ENCODE assay signal across 8 cellular contexts in the genomic region with DNA sequence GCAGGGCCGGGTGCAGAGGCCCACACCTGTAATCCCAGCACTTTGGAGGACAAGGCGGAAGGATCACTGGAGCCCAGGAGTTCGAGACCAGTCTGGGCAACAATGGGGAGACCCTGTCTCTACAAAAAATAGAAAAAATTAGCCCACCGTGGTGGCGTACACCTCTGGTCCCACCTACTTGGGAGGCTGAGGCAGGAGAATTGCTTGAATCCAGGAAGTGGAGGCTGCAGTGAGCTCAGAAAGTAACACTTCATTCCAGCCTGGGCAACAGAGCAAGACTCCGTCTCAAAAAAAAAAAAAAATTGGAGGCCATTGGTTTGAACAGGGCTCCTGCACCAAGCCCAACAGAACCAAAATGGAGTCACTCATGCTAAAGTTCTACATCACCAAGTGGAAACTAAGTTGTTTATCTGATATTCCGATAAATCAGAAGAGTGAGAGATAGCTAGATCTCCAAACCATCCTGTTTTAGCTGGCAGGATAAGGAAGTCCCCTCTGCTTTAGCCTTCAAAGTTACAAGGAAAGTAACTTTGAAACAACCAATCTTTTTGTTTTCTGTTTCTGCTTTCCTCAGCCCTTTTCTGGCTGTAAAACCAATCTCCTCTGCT. TPM values are rescaled to one million over a fixed set of nuclear protein-coding genes. Genes with fewer than 3 reads are reported as not detected.
DNase-seq lines count a peak whose midpoint lies in the region; ATAC-seq and TF ChIP-seq lines count a peak whose summit lies in the region.

No MANE protein-coding gene starts in this region.

- peak overlapping the region; percentile 61; the same call in 1 of the 2 replicates for H2AFZ ChIP-seq in OCI-LY1 (ENCODE audit: low read length)

- H3K9ac ChIP-seq in OCI-LY1 (ENCODE audit: low read length) = peak overlapping the region; percentile 82

- peaks cover 9% of the 10 kb centered on the region for H3K36me3 Mint-ChIP-seq in Caco-2 (ENCODE audit: insufficient read depth, unreplicated experiment)
- peaks cover 27% of the 10 kb centered on the region for H3K36me3 Mint-ChIP-seq in dendritic cell treated with granulocyte-macrophage colony-stimulating factor and Interleukin-4, amounts not matched to agents 40 ng/mL and 50 ng/mL, for 4 days (ENCODE audit: low read depth)

- no peak for DNase-seq in Caco-2
- DNase-seq in iPS-NIHi7 (ENCODE audit: extremely low spot score) = no peak

- POLR2A ChIA-PET in Caco-2 (lab: Charles Lee) = no interaction called here

- H3K27me3 ChIP-seq in Caco-2 (replicated peaks; ENCODE audit: control insufficient read depth, insufficient read depth, low read length) (no peaks in the 10 kb centered on the region), OCI-LY1 (ENCODE audit: insufficient read depth, low read length) (no peaks in the 10 kb centered on the region), neutrophil (no peaks in the 10 kb centered on the region)

- H3K4me1 ChIP-seq in Caco-2 (no peaks in the 10 kb centered on the region), OCI-LY1 (ENCODE audit: insufficient read depth, low read length, severe bottlenecking) (peaks cover 39% of the 10 kb centered on the region), neutrophil (ENCODE audit: control insufficient read depth in 1 of 2, insufficient read depth in 1 of 2, low read depth in 1 of 2, low read length in 1 of 2) (peaks cover 48 to 54% of the 10 kb centered on the region in 2 experiments)

- no peaks in the 10 kb centered on the region for H3K9me2 ChIP-seq in OCI-LY1 (ENCODE audit: low read depth, low read length)

- H4K20me1 ChIP-seq in OCI-LY1 (ENCODE audit: insufficient read depth, low read length) = no peaks in the 10 kb centered on the region

- no peaks in the 10 kb centered on the region for H3K27me3 Mint-ChIP-seq in Caco-2 (ENCODE audit: insufficient read depth, unreplicated experiment)
- H3K27me3 Mint-ChIP-seq in dendritic cell treated with granulocyte-macrophage colony-stimulating factor and Interleukin-4, amounts not matched to agents 40 ng/mL and 50 ng/mL, for 4 days = no peaks in the 10 kb centered on the region

- peak overlapping the region; percentile 95 for H3K27ac Mint-ChIP-seq in Caco-2 (ENCODE audit: unreplicated experiment)
- peak overlapping the region; percentile 95 for H3K27ac Mint-ChIP-seq in dendritic cell treated with granulocyte-macrophage colony-stimulating factor and Interleukin-4, amounts not matched to agents 40 ng/mL and 50 ng/mL, for 4 days

- CTCF ChIA-PET in Caco-2 (lab: Charles Lee) = no interaction called here

- H3K36me3 ChIP-seq in Caco-2 (ENCODE audit: control insufficient read depth, insufficient read depth, low read length) = no peaks in the 10 kb centered on the region
- H3K36me3 ChIP-seq in OCI-LY1 (ENCODE audit: insufficient read depth, low read length) = peaks cover 8% of the 10 kb centered on the region
- peaks cover 7% of the 10 kb centered on the region for H3K36me3 ChIP-seq in neutrophil

- peak overlapping the region; percentile 89 for H3K4me3 Mint-ChIP-seq in Caco-2 (ENCODE audit: unreplicated experiment)
- H3K4me3 Mint-ChIP-seq in dendritic cell treated with granulocyte-macrophage colony-stimulating factor and Interleukin-4, amounts not matched to agents 40 ng/mL and 50 ng/mL, for 4 days = peak overlapping the region; percentile 93

- ATAC-seq in GM21447 (IDR thresholded peaks at IDR 0.05; ENCODE audit: unreplicated experiment) (no peak), HG02588 (IDR thresholded peaks at IDR 0.05; ENCODE audit: unreplicated experiment) (no peak), GM19452 (IDR thresholded peaks at IDR 0.05; ENCODE audit: unreplicated experiment) (no peak)

- no peaks in the 10 kb centered on the region for H3K79me2 ChIP-seq in OCI-LY1 (ENCODE audit: insufficient read depth, low read length)

- no TSS peak for BruUV-seq in Caco-2 (replicated peaks; lab: Mats Ljungman, UMichigan)

- no peak for TF ChIP-seq CTCF in Caco-2 (IDR thresholded peaks at IDR 0.05; ENCODE audit: insufficient read depth in 1 of 2, low read depth in 1 of 2, low read length in 1 of 2, severe bottlenecking in 1 of 2, unreplicated experiment in 1 of 2)
- TF ChIP-seq CTCF in OCI-LY1 (IDR thresholded peaks at IDR 0.05; ENCODE audit: low read length) = no peak
- no peak for TF ChIP-seq CTCF in neutrophil (IDR thresholded peaks at IDR 0.05)

- H3K9me3 ChIP-seq in Caco-2 = no peaks in the 10 kb centered on the region
- peaks cover 10% of the 10 kb centered on the region; the same call in 1 of the 2 replicates for H3K9me3 ChIP-seq in OCI-LY1 (ENCODE audit: low read length)
- H3K9me3 ChIP-seq in neutrophil = no peaks in the 10 kb centered on the region

- no peaks in the 10 kb centered on the region for H3K9me3 Mint-ChIP-seq in Caco-2 (ENCODE audit: unreplicated experiment)
- H3K9me3 Mint-ChIP-seq in dendritic cell treated with granulocyte-macrophage colony-stimulating factor and Interleukin-4, amounts not matched to agents 40 ng/mL and 50 ng/mL, for 4 days = no peaks in the 10 kb centered on the region

- H3K4me2 ChIP-seq in OCI-LY1 (ENCODE audit: low read length) = peak overlapping the region; percentile 61

- H3K4me3 ChIP-seq in Caco-2 (ENCODE audit: low read depth, low read length) (no peak overlapping the region), OCI-LY1 (ENCODE audit: low read depth, low read length, poor library complexity, severe bottlenecking) (peak overlapping the region; percentile 77), neutrophil (ENCODE audit: low read depth in 1 of 2, low read length in 1 of 2) (peak overlapping the region; percentile 81 to 93)

- H3F3A ChIP-seq in OCI-LY1 (ENCODE audit: insufficient read depth, low read length) = 0 out of 2 replicates have a peak, but pooled peaks cover 5% of the 10 kb centered on the region

- intact Hi-C loops in Caco-2 (cut with micrococcal nuclease; ENCODE audit: unreplicated experiment) = no loop called here
- intact Hi-C loops in dendritic cell treated with granulocyte-macrophage colony-stimulating factor and Interleukin-4, amounts not matched to agents 40 ng/mL and 50 ng/mL, for 4 days (cut with micrococcal nuclease) = no loop called here

- H3K27ac ChIP-seq in OCI-LY1 (ENCODE audit: low read depth, low read length, poor library complexity, severe bottlenecking) (peak overlapping the region; percentile 47), neutrophil (peak overlapping the region; percentile 93)

- H3K4me1 Mint-ChIP-seq in Caco-2 (ENCODE audit: low read depth, unreplicated experiment) = peaks cover 7% of the 10 kb centered on the region
- peaks cover 49% of the 10 kb centered on the region for H3K4me1 Mint-ChIP-seq in dendritic cell treated with granulocyte-macrophage colony-stimulating factor and Interleukin-4, amounts not matched to agents 40 ng/mL and 50 ng/mL, for 4 days (ENCODE audit: low read depth)

RNA-seq across cellular contexts. Expression of gene LSM10, which starts 0.8 kb away (rescaled TPM):
- total RNA-seq in Caco-2 (2022) = 19.6 and 20.7 TPM in 2 replicates

RNA-seq across cellular contexts. Expression of gene STK40, which starts 12.8 kb away (rescaled TPM):
- total RNA-seq in Caco-2 (2022) = 26.7 and 29.7 TPM in 2 replicates

RNA-seq across cellular contexts. Expression of gene OSCP1, which starts 51.8 kb away (rescaled TPM):
- 0.51 and 0.91 TPM in 2 replicates for total RNA-seq in Caco-2 (2022)
